27 cellular contexts compared by ENCODE assay signal in genomic region chr1:161824618-161825017, GRCh38.
"Had no signal": no experiment of that assay in that cellular context is flagged by ENCODE, and none has a peak within 500 bp of the region (broad histone marks: within the 10 kb centered on the region; RNA-seq: fewer than 3 reads in every experiment).

No MANE protein-coding gene starts in this region.

- H3K9me3 ChIP-seq: esophagus muscularis mucosa, gastrocnemius medialis, heart left ventricle had no signal

- H3K36me3 ChIP-seq: brain microvascular endothelial cell had no signal

- H3K27me3 ChIP-seq: brain microvascular endothelial cell, esophagus muscularis mucosa, foreskin keratinocyte, gastrocnemius medialis, heart left ventricle had no signal

- H3K4me3 ChIP-seq: esophagus muscularis mucosa, gastrocnemius medialis, heart left ventricle had no signal

- ATAC-seq: activated CD4-positive, alpha-beta T cell treated with anti-CD3 and anti-CD28 coated beads for 36 hours; activated CD8-positive, alpha-beta memory T cell treated with anti-CD3 and anti-CD28 coated beads, Interleukin-2, amount 10 ng/mL, durations not matched to agents 7 days and 5 days; activated CD8-positive, alpha-beta T cell treated with anti-CD3 and anti-CD28 coated beads, Interleukin-2, amount 10 ng/mL, durations not matched to agents 7 days and 5 days; effector memory CD8-positive, alpha-beta T cell; foreskin keratinocyte; gastrocnemius medialis; heart left ventricle had no signal

- H3K4me1 ChIP-seq: foreskin keratinocyte had no signal

- DNase-seq: activated CD4-positive, alpha-beta memory T cell treated with anti-CD3 and anti-CD28 coated beads for 36 hours; activated CD4-positive, alpha-beta T cell treated with anti-CD3 and anti-CD28 coated beads for 36 hours; activated CD4-positive, alpha-beta T cell treated with anti-CD3 and anti-CD28 coated beads, Interleukin-2, amount 10 ng/mL, durations not matched to agents 24 days and 14 days; activated CD4-positive, CD25-positive, alpha-beta regulatory T cell; activated CD4-positive, CD25-positive, alpha-beta regulatory T cell treated with anti-CD3 and anti-CD28 coated beads, Interleukin-2, amount 50 U/mL, for 72 hours; activated CD8-positive, alpha-beta memory T cell treated with anti-CD3 and anti-CD28 coated beads, Interleukin-2, amount 10 ng/mL, durations not matched to agents 7 days and 5 days; activated CD8-positive, alpha-beta memory T cell treated with anti-CD3 and anti-CD28 coated beads, Interleukin-2, amount 50 U/mL, for 4 hours; activated CD8-positive, alpha-beta T cell treated with anti-CD3 and anti-CD28 coated beads, Interleukin-2, amount 10 ng/mL, durations not matched to agents 7 days and 5 days; activated effector memory CD4-positive, alpha-beta T cell treated with anti-CD3 and anti-CD28 coated beads, Interleukin-2, amount 50 U/mL, for 16 hours; activated naive CD4-positive, alpha-beta T cell treated with anti-CD3 and anti-CD28 coated beads, Interleukin-2, amount 10 ng/mL, durations not matched to agents 7 days and 5 days; activated T-cell treated with anti-CD3 and anti-CD28 coated beads, Interleukin-2, amount 50 U/mL, for 1 hour; activated T-cell treated with anti-CD3 and anti-CD28 coated beads, Interleukin-2, amount 50 U/mL, for 48 hours; amniotic stem cell; anterior cingulate cortex; brain microvascular endothelial cell; caudate nucleus; cortex of kidney; dermis blood vessel endothelial cell; effector CD4-positive, alpha-beta T cell; effector memory CD8-positive, alpha-beta T cell; erythroblast; foreskin keratinocyte; gastrocnemius medialis; glutamatergic neuron; heart left ventricle; T-helper 9 cell had no signal

- H3K27ac ChIP-seq: brain microvascular endothelial cell, esophagus muscularis mucosa, foreskin keratinocyte, gastrocnemius medialis, heart left ventricle had no signal
